Comparison of ENCODE assay signal across 1 cellular context in genomic region chr2:170770304-170771048, GRCh38.
A peak's percentile ranks its signal among the peaks of the same experiment; 100 is the strongest.
TF ChIP-seq lines count a peak whose summit lies in the region.

A gene with protein sequence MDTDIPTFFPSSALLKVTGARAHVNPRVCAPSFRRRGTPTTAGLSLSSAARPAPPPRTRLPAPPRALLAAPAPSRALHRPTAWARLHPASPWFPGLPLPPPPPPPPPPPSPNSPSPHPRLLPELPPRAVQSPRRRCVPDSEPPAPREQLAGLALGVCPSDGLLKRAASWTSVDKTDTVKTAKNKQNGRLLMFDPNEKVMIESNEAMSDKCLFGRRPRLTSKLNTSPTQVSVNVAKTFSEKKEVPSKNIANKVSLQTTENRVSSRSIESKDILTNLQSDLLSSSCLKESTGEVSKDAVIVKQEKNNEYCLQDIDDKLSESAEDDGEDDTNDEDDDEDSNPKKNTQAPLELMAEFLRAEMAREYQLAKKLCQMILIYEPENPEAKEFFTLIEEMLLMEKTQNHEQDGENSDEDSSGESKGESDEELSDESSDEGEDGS (plus strand): TSS chr2:170770378. CDS start chr2:170770682, 304 bp downstream.

TF ChIP-seq in K562, 482 proteins besides CTCF, POLR2A, EP300 and RAD21 (continued from another document and continues in another):
- TF ChIP-seq YY1 (IDR thresholded peaks at IDR 0.05; ENCODE audit: borderline replicate concordance in 1 of 3, control insufficient read depth in 1 of 3, extremely low read depth in 1 of 3, insufficient read depth in 3 of 3, insufficient read length in 1 of 3, insufficient replicate concordance in 2 of 3, low read depth in 1 of 3, low read length in 2 of 3) (peak in 2 of 3 experiments; percentile 22 to 30), ERF (CRISPR knock-in tag; IDR thresholded peaks at IDR 0.05) (0 out of 2 replicates have a peak, but pooled peaks have one; percentile 58), ZNF324 (CRISPR knock-in tag; IDR thresholded peaks at IDR 0.05) (0 out of 2 replicates have a peak, but pooled peaks have one; percentile 15), RCOR1 (IDR thresholded peaks at IDR 0.05; ENCODE audit: borderline replicate concordance in 1 of 2, low read depth in 2 of 2, low read length in 2 of 2) (0 out of 4 replicates have a peak, but pooled peaks of 1 of the 2 experiments have one; percentile 32), ZNF589 (CRISPR knock-in tag; IDR thresholded peaks at IDR 0.05; ENCODE audit: low read depth) (no peak), ZNF134 (CRISPR knock-in tag; conservative IDR thresholded peaks at IDR 0.05) (no peak), EGR1 (conservative IDR thresholded peaks at IDR 0.05) (no peak; the same call in 1 of the 2 replicates), NFIX (CRISPR knock-in tag; IDR thresholded peaks at IDR 0.05; ENCODE audit: low read depth) (no peak), ZNF584 (CRISPR knock-in tag; IDR thresholded peaks at IDR 0.05; ENCODE audit: low read depth) (no peak), PYGO2 (tag; IDR thresholded peaks at IDR 0.05) (no peak), ZFP36 (IDR thresholded peaks at IDR 0.05; ENCODE audit: low read depth, low read length, partially characterized antibody) (peak; percentile 3), HEY1 (CRISPR knock-in tag; IDR thresholded peaks at IDR 0.05; ENCODE audit: borderline replicate concordance) (no peak), NCOA2 (IDR thresholded peaks at IDR 0.05; ENCODE audit: partially characterized antibody in 2 of 2) (no peak), ZNF146 (CRISPR knock-in tag; IDR thresholded peaks at IDR 0.05; ENCODE audit: unreplicated experiment) (peak; percentile 6), POLR2H (tag; IDR thresholded peaks at IDR 0.05; ENCODE audit: low read depth) (peak; percentile 49), MTA1 (IDR thresholded peaks at IDR 0.05; ENCODE audit: borderline replicate concordance) (no peak), ZNF318 (IDR thresholded peaks at IDR 0.05; ENCODE audit: borderline replicate concordance in 1 of 2, low read depth in 1 of 2) (no peak), SMAD4 (CRISPR knock-in tag; conservative IDR thresholded peaks at IDR 0.05) (peak; percentile 23; the same call in 1 of the 2 replicates), SIN3A (IDR thresholded peaks at IDR 0.05; ENCODE audit: borderline replicate concordance in 2 of 2, control insufficient read depth in 1 of 2, low read depth in 2 of 2, low read length in 2 of 2) (peak in 1 of 2 experiments; percentile 41; a peak in 2 of 4 replicates), ATF6 (CRISPR knock-in tag; IDR thresholded peaks at IDR 0.05) (peak; percentile 68), PURB (CRISPR knock-in tag; IDR thresholded peaks at IDR 0.05; ENCODE audit: low read depth) (no peak), HDAC3 (IDR thresholded peaks at IDR 0.05; ENCODE audit: borderline replicate concordance, partially characterized antibody) (peak; percentile 27), POLR3A (IDR thresholded peaks at IDR 0.05; ENCODE audit: borderline replicate concordance, extremely low read depth, insufficient read depth, insufficient read length) (no peak), ZNF764 (CRISPR knock-in tag; IDR thresholded peaks at IDR 0.05; ENCODE audit: low read depth) (no peak), RHOXF2B (CRISPR knock-in tag; conservative IDR thresholded peaks at IDR 0.05) (no peak), HCFC1 (IDR thresholded peaks at IDR 0.05; ENCODE audit: low read depth, low read length) (peak; percentile 32; the same call in 1 of the 2 replicates), ETV6 (IDR thresholded peaks at IDR 0.05; ENCODE audit: borderline replicate concordance in 1 of 2, low read depth in 2 of 2, low read length in 1 of 2) (no peak), ETV6 (CRISPR knock-in tag; IDR thresholded peaks at IDR 0.05; ENCODE audit: borderline replicate concordance) (no peak), ARID3B (CRISPR knock-in tag; IDR thresholded peaks at IDR 0.05; ENCODE audit: borderline replicate concordance) (no peak), MBD1 (CRISPR knock-in tag; IDR thresholded peaks at IDR 0.05) (no peak)
- TF ChIP-seq, protein P1, sequence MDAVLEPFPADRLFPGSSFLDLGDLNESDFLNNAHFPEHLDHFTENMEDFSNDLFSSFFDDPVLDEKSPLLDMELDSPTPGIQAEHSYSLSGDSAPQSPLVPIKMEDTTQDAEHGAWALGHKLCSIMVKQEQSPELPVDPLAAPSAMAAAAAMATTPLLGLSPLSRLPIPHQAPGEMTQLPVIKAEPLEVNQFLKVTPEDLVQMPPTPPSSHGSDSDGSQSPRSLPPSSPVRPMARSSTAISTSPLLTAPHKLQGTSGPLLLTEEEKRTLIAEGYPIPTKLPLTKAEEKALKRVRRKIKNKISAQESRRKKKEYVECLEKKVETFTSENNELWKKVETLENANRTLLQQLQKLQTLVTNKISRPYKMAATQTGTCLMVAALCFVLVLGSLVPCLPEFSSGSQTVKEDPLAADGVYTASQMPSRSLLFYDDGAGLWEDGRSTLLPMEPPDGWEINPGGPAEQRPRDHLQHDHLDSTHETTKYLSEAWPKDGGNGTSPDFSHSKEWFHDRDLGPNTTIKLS (IDR thresholded peaks at IDR 0.05; ENCODE audit: borderline replicate concordance, low read depth), result peak; percentile 75; the same call in 1 of the 2 replicates
- TF ChIP-seq, protein P2, sequence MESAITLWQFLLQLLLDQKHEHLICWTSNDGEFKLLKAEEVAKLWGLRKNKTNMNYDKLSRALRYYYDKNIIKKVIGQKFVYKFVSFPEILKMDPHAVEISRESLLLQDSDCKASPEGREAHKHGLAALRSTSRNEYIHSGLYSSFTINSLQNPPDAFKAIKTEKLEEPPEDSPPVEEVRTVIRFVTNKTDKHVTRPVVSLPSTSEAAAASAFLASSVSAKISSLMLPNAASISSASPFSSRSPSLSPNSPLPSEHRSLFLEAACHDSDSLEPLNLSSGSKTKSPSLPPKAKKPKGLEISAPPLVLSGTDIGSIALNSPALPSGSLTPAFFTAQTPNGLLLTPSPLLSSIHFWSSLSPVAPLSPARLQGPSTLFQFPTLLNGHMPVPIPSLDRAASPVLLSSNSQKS (CRISPR knock-in tag; IDR thresholded peaks at IDR 0.05), result no peak
- TF ChIP-seq, protein P3, sequence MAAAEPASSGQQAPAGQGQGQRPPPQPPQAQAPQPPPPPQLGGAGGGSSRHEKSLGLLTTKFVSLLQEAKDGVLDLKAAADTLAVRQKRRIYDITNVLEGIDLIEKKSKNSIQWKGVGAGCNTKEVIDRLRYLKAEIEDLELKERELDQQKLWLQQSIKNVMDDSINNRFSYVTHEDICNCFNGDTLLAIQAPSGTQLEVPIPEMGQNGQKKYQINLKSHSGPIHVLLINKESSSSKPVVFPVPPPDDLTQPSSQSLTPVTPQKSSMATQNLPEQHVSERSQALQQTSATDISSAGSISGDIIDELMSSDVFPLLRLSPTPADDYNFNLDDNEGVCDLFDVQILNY (CRISPR knock-in tag; IDR thresholded peaks at IDR 0.05), result no peak
- TF ChIP-seq, protein P4, sequence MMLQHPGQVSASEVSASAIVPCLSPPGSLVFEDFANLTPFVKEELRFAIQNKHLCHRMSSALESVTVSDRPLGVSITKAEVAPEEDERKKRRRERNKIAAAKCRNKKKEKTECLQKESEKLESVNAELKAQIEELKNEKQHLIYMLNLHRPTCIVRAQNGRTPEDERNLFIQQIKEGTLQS (IDR thresholded peaks at IDR 0.05), result no peak
- TF ChIP-seq, protein P4 (CRISPR knock-in tag; conservative IDR thresholded peaks at IDR 0.05), result peak; percentile 80
